1 cellular context compared by ENCODE assay signal in the genomic region with DNA sequence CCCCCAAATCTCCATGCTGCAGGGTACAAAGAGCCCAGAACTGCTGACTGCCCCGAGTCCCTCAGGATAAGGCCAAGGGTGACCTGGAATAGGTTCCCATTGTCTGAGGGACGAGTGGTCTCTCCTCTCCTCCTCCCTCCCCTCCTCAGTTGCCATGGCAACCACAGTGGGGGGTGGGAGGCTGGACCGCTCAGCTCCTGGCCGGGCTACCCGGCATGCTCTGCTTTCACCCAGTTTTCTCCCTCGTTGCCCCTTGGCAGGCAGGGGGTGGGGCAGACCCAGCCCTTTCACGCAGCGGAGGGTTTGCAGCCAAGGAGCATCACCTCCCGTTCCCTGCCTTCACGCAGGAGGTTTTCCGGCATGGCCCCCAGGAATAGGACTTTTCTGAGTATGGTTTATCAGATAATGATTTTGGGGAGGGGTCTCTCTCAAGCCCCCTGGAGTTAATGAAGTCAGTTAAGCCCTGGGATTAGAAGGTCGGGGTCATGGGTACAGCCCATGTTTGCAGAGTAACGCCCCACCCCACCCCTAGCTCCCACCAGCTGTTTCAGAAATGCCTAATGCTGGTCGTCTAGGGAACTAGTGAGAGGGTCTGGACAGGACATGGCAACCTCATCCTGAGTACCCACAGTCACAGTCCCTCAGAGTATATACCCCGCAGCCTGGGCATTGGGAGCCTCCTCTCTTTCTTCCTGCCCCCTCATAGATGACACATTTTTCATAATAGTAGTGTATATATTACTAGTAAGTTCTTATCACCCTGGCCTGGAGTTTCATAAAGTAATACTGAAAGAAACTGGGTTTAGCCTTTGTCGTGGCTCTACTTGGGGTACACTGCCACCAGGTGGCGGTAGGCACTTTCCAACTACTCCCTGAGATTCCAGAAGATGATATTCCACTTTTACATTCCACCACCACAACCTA.
TF ChIP-seq lines count a peak whose summit lies in the region.

No MANE protein-coding gene starts in this region.

TF ChIP-seq in GM23338, 12 proteins besides CTCF, POLR2A, EP300 and RAD21 (continued from another document):
- TF ChIP-seq, protein P1, sequence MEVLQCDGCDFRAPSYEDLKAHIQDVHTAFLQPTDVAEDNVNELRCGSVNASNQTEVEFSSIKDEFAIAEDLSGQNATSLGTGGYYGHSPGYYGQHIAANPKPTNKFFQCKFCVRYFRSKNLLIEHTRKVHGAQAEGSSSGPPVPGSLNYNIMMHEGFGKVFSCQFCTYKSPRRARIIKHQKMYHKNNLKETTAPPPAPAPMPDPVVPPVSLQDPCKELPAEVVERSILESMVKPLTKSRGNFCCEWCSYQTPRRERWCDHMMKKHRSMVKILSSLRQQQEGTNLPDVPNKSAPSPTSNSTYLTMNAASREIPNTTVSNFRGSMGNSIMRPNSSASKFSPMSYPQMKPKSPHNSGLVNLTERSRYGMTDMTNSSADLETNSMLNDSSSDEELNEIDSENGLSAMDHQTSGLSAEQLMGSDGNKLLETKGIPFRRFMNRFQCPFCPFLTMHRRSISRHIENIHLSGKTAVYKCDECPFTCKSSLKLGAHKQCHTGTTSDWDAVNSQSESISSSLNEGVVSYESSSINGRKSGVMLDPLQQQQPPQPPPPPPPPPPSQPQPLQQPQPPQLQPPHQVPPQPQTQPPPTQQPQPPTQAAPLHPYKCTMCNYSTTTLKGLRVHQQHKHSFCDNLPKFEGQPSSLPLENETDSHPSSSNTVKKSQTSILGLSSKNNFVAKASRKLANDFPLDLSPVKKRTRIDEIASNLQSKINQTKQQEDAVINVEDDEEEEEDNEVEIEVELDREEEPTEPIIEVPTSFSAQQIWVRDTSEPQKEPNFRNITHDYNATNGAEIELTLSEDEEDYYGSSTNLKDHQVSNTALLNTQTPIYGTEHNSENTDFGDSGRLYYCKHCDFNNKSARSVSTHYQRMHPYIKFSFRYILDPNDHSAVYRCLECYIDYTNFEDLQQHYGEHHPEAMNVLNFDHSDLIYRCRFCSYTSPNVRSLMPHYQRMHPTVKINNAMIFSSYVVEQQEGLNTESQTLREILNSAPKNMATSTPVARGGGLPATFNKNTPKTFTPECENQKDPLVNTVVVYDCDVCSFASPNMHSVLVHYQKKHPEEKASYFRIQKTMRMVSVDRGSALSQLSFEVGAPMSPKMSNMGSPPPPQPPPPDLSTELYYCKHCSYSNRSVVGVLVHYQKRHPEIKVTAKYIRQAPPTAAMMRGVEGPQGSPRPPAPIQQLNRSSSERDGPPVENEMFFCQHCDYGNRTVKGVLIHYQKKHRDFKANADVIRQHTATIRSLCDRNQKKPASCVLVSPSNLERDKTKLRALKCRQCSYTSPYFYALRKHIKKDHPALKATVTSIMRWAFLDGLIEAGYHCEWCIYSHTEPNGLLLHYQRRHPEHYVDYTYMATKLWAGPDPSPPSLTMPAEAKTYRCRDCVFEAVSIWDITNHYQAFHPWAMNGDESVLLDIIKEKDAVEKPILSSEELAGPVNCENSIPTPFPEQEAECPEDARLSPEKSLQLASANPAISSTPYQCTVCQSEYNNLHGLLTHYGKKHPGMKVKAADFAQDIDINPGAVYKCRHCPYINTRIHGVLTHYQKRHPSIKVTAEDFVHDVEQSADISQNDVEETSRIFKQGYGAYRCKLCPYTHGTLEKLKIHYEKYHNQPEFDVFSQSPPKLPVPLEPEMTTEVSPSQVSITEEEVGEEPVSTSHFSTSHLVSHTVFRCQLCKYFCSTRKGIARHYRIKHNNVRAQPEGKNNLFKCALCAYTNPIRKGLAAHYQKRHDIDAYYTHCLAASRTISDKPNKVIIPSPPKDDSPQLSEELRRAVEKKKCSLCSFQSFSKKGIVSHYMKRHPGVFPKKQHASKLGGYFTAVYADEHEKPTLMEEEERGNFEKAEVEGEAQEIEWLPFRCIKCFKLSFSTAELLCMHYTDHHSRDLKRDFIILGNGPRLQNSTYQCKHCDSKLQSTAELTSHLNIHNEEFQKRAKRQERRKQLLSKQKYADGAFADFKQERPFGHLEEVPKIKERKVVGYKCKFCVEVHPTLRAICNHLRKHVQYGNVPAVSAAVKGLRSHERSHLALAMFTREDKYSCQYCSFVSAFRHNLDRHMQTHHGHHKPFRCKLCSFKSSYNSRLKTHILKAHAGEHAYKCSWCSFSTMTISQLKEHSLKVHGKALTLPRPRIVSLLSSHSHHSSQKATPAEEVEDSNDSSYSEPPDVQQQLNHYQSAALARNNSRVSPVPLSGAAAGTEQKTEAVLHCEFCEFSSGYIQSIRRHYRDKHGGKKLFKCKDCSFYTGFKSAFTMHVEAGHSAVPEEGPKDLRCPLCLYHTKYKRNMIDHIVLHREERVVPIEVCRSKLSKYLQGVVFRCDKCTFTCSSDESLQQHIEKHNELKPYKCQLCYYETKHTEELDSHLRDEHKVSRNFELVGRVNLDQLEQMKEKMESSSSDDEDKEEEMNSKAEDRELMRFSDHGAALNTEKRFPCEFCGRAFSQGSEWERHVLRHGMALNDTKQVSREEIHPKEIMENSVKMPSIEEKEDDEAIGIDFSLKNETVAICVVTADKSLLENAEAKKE (CRISPR knock-in tag; IDR thresholded peaks at IDR 0.05) = no peak
TF ChIP-seq in GM23338: peak in this region for 0.
